10 cellular contexts compared by ENCODE assay signal in the genomic region with DNA sequence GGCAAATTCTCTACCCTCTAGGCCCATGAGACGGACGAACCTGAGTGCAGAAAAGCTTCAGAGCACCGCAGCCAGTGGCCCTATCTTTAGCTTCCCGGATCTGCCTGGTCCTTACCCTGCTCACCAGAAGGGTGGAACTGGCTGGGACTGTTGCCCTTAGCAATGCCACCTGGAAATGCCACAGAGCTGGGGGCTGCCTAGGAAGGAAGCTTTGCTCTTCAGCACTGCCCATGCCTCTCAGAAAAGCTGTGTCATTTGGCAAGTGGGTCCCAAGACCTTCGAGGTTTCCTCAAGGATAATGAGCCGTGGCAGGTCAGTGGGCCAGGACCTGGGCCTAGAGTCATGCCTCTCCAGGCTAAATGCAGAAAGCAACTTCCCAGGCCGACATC.
DNase-seq lines count a peak whose midpoint lies in the region; ATAC-seq and TF ChIP-seq lines count a peak whose summit lies in the region.
"Had no signal": no experiment of that assay in that cellular context is flagged by ENCODE, and none has a peak within 500 bp of the region (broad histone marks: within the 10 kb centered on the region; RNA-seq: fewer than 3 reads in every experiment).

No MANE protein-coding gene starts in this region.

- H3K79me2 ChIP-seq in Loucy (ENCODE audit: insufficient read depth, low read length), result peaks cover 100% of the 10 kb centered on the region

- ATAC-seq in GM21529 (IDR thresholded peaks at IDR 0.05; ENCODE audit: unreplicated experiment) (no peak), HG03159 (IDR thresholded peaks at IDR 0.05; ENCODE audit: unreplicated experiment) (no peak), HG03025 (IDR thresholded peaks at IDR 0.05; ENCODE audit: low FRiP score, unreplicated experiment) (no peak), HG03045 (IDR thresholded peaks at IDR 0.05; ENCODE audit: unreplicated experiment) (no peak)
- ATAC-seq: esophagus mucosa had no signal

- peaks cover 40% of the 10 kb centered on the region for H3K27me3 ChIP-seq in Loucy (ENCODE audit: insufficient read depth, low read length, poor library complexity, severe bottlenecking)
- peaks cover 97% of the 10 kb centered on the region for H3K27me3 ChIP-seq in iPS-15b (ENCODE audit: control insufficient read depth, insufficient read depth, low read length)

- peaks cover 74% of the 10 kb centered on the region for H4K20me1 ChIP-seq in Loucy (ENCODE audit: insufficient read depth, low read length, poor library complexity, severe bottlenecking)

- H3K4me2 ChIP-seq in Loucy (ENCODE audit: low read depth, low read length, poor library complexity, severe bottlenecking), result peak overlapping the region; percentile 98

- H3K9ac ChIP-seq in Loucy (ENCODE audit: low read depth, low read length, poor library complexity, severe bottlenecking), result peak overlapping the region; percentile 99
- H3K9ac ChIP-seq in iPS-15b (ENCODE audit: low read depth, low read length), result no peak overlapping the region

- H3K9me2 ChIP-seq in Loucy (replicated peaks; ENCODE audit: low read depth, low read length), result no peaks in the 10 kb centered on the region

- H3K36me3 ChIP-seq in Loucy (ENCODE audit: insufficient read depth, low read length), result peaks cover 14% of the 10 kb centered on the region
- no peaks in the 10 kb centered on the region for H3K36me3 ChIP-seq in iPS-15b (ENCODE audit: control insufficient read depth, insufficient read depth, low read length)

- DNase-seq in EL (peak; percentile 55), skeletal muscle cell (ENCODE audit: low read depth) (no peak)
- DNase-seq: substantia nigra had no signal

- H3K4me3 ChIP-seq in Loucy (ENCODE audit: low read length, poor library complexity, severe bottlenecking), result peak overlapping the region; percentile 94
- H3K4me3 ChIP-seq in iPS-15b (ENCODE audit: low read depth, low read length), result peak overlapping the region; percentile 23
- H3K4me3 ChIP-seq in skeletal muscle cell (ENCODE audit: low read depth, low read length), result peak overlapping the region; percentile 78

- H3F3A ChIP-seq in Loucy (ENCODE audit: low read depth), result peaks cover 7% of the 10 kb centered on the region; the same call in 1 of the 2 replicates

- TF ChIP-seq CTCF in Loucy (conservative IDR thresholded peaks at IDR 0.05; ENCODE audit: low read length), result no peak

- H3K4me1 ChIP-seq in Loucy (ENCODE audit: insufficient read depth, low read length, poor library complexity, severe bottlenecking), result peaks cover 41% of the 10 kb centered on the region
- H3K4me1 ChIP-seq in iPS-15b (ENCODE audit: control insufficient read depth, insufficient read depth, low read length), result no peaks in the 10 kb centered on the region

- H2AFZ ChIP-seq in Loucy (ENCODE audit: low read length), result no peak overlapping the region

- H3K9me3 ChIP-seq in Loucy (ENCODE audit: insufficient read depth, low read depth, low read length) (no peaks in the 10 kb centered on the region), iPS-15b (ENCODE audit: control insufficient read depth, insufficient read depth, low read length) (no peaks in the 10 kb centered on the region)

Comparison
In these comparisons a context has a peak if more than half of its experiments do, and no peak if none do; other contexts are left out.
1. H3K4me3 ChIP-seq: peak in every context shown above with its lines; median percentile 94 in Loucy; 78 in skeletal muscle cell; 23 in iPS-15b.